In genomic region chr10:64210211-64210610, GRCh38 we compare ENCODE assay signal across 3 cellular contexts.
TF ChIP-seq lines count a peak whose summit lies in the region.

No MANE protein-coding gene starts in this region.

TF ChIP-seq in HCT116, 20 proteins besides CTCF, POLR2A, EP300 and RAD21:
- TF ChIP-seq, protein P1, sequence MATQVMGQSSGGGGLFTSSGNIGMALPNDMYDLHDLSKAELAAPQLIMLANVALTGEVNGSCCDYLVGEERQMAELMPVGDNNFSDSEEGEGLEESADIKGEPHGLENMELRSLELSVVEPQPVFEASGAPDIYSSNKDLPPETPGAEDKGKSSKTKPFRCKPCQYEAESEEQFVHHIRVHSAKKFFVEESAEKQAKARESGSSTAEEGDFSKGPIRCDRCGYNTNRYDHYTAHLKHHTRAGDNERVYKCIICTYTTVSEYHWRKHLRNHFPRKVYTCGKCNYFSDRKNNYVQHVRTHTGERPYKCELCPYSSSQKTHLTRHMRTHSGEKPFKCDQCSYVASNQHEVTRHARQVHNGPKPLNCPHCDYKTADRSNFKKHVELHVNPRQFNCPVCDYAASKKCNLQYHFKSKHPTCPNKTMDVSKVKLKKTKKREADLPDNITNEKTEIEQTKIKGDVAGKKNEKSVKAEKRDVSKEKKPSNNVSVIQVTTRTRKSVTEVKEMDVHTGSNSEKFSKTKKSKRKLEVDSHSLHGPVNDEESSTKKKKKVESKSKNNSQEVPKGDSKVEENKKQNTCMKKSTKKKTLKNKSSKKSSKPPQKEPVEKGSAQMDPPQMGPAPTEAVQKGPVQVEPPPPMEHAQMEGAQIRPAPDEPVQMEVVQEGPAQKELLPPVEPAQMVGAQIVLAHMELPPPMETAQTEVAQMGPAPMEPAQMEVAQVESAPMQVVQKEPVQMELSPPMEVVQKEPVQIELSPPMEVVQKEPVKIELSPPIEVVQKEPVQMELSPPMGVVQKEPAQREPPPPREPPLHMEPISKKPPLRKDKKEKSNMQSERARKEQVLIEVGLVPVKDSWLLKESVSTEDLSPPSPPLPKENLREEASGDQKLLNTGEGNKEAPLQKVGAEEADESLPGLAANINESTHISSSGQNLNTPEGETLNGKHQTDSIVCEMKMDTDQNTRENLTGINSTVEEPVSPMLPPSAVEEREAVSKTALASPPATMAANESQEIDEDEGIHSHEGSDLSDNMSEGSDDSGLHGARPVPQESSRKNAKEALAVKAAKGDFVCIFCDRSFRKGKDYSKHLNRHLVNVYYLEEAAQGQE (IDR thresholded peaks at IDR 0.05; ENCODE audit: low read depth) = no peak
- no peak for TF ChIP-seq FOSL1 (IDR thresholded peaks at IDR 0.05; ENCODE audit: low read depth)
- TF ChIP-seq ZNF274 (IDR thresholded peaks at IDR 0.05; ENCODE audit: low read depth, low read length) = peak; percentile 60; the same call in 1 of the 2 replicates
- TF ChIP-seq ELF1 (IDR thresholded peaks at IDR 0.05; ENCODE audit: borderline replicate concordance, low read depth) = no peak

TF ChIP-seq in K562, 482 proteins besides CTCF, POLR2A, EP300 and RAD21:
- TF ChIP-seq SP1 (CRISPR knock-in tag; IDR thresholded peaks at IDR 0.05) = no peak
- no peak for TF ChIP-seq ZBTB12 (CRISPR knock-in tag; IDR thresholded peaks at IDR 0.05)
- no peak for TF ChIP-seq YY1 (IDR thresholded peaks at IDR 0.05; ENCODE audit: borderline replicate concordance in 1 of 3, control insufficient read depth in 1 of 3, extremely low read depth in 1 of 3, insufficient read depth in 3 of 3, insufficient read length in 1 of 3, insufficient replicate concordance in 2 of 3, low read depth in 1 of 3, low read length in 2 of 3)
- TF ChIP-seq BCL6 (CRISPR knock-in tag; IDR thresholded peaks at IDR 0.05) = no peak
- peak; percentile 65; the same call in 1 of the 2 replicates for TF ChIP-seq ZNF274 (IDR thresholded peaks at IDR 0.05; ENCODE audit: borderline replicate concordance, low read depth, low read length)
- TF ChIP-seq SIN3A (IDR thresholded peaks at IDR 0.05; ENCODE audit: borderline replicate concordance in 2 of 2, control insufficient read depth in 1 of 2, low read depth in 2 of 2, low read length in 2 of 2) = no peak

TF ChIP-seq in H1, 55 proteins besides CTCF, POLR2A, EP300 and RAD21:
- TF ChIP-seq EZH2 (IDR thresholded peaks at IDR 0.05; ENCODE audit: low read depth, low read length, severe bottlenecking) (no peak), ZNF274 (IDR thresholded peaks at IDR 0.05; ENCODE audit: borderline replicate concordance, extremely low read depth, low read length) (peak; percentile 52; the same call in 1 of the 2 replicates), FOSL1 (IDR thresholded peaks at IDR 0.05; ENCODE audit: insufficient read depth, low read depth, low read length) (no peak), RXRA (IDR thresholded peaks at IDR 0.05; ENCODE audit: insufficient read depth, low read depth, low read length) (no peak)
TF ChIP-seq in H1: peak in this region for 1.
